In the genomic region with DNA sequence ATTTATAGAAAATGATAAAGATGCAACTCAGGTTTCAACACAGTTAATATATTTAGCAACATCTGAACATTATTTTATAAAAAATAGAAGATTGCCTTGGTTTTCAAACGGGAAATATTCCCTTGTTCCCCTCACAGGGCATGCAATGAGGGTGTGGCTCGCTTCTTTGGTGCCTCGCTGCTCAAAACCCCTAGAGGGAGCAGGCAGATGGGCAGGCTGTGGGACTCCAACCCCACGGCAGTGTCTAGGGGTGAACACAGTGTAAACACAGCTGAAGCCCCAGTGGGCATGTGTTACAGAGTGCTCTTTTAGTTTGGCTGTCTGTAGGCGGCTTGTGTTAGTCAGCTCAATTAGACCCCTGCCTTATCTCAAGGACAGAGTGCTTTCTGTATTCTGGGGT, we compare ENCODE assay signal across 20 cellular contexts.
A peak's percentile ranks its signal among the peaks of the same experiment; 100 is the strongest.
DNase-seq lines count a peak whose midpoint lies in the region; ATAC-seq and TF ChIP-seq lines count a peak whose summit lies in the region.
"Had no signal": no experiment of that assay in that cellular context is flagged by ENCODE, and none has a peak within 500 bp of the region (broad histone marks: within the 10 kb centered on the region; RNA-seq: fewer than 3 reads in every experiment).

No MANE protein-coding gene starts in this region.

- H3K4me3 ChIP-seq in HCT116 (replicated peaks in 1 of 2; ENCODE audit: low read depth in 1 of 2, low read length in 2 of 2) = no peak overlapping the region
- H3K4me3 ChIP-seq in ascending aorta = no peak overlapping the region
- H3K4me3 ChIP-seq: spleen, upper lobe of left lung had no signal

- H3K4me1 ChIP-seq in HCT116 (ENCODE audit: control insufficient read depth in 1 of 2, insufficient read depth in 2 of 2, low read length in 2 of 2) = 0 out of 4 replicates have a peak, but pooled peaks cover 0 to 3% of the 10 kb centered on the region in 2 experiments
- no peaks in the 10 kb centered on the region for H3K4me1 ChIP-seq in ascending aorta
- H3K4me1 ChIP-seq: spleen, upper lobe of left lung had no signal

- no peaks in the 10 kb centered on the region for H4K20me1 ChIP-seq in HCT116 (ENCODE audit: insufficient read depth)

- DNase-seq in NCI-H2171 treated with DMSO at 0.1 percent for 48 hours (lab: John Stamatoyannopoulos, UW) = peak; percentile 6
- no peak for DNase-seq in NCI-H2171 (lab: John Stamatoyannopoulos, UW)
- peak; percentile 12 for DNase-seq in HCT116 (ENCODE audit: low read depth, low spot score)
- peak; percentile 51 to 65 for DNase-seq in SHP77 (lab: John Stamatoyannopoulos, UW)
- peak; percentile 67 for DNase-seq in islet precursor cell
- DNase-seq in DMS153 (lab: John Stamatoyannopoulos, UW) = no peak
- DNase-seq in ascending aorta (ENCODE audit: low spot score in 2 of 2) = no peak
- no peak for DNase-seq in stimulated activated CD8-positive, alpha-beta memory T cell treated with anti-CD3 and anti-CD28 coated beads, Interleukin-4, amount 100 ng/mL, for 48 hours
- DNase-seq: activated CD4-positive, alpha-beta T cell treated with anti-CD3 and anti-CD28 coated beads for 48 hours; activated T-cell treated with anti-CD3 and anti-CD28 coated beads for 4 hours; CD4-positive, alpha-beta T cell; HCEC 1CT; NCI-H1105; NCI-H524 treated with DMSO at 0.1 percent for 48 hours; spleen; stimulated activated naive CD4-positive, alpha-beta T cell treated with Interleukin-2 at 50 U/mL for 16 hours; T-helper 9 cell; upper lobe of left lung had no signal

- no peaks in the 10 kb centered on the region for H3K79me2 ChIP-seq in HCT116 (ENCODE audit: insufficient read depth, low read length)

- H3K9ac ChIP-seq in HCT116 (ENCODE audit: low read length) = no peak overlapping the region

- TF ChIP-seq CTCF in HCT116 (IDR thresholded peaks at IDR 0.05 in 2 of 3, conservative IDR thresholded peaks at IDR 0.05 in 1 of 3; ENCODE audit: borderline replicate concordance in 1 of 3, insufficient read depth in 1 of 3, low read depth in 2 of 3, low read length in 2 of 3) (peak in 2 of 3 experiments; percentile 57 to 62; a peak in 4 of 6 replicates), ascending aorta (IDR thresholded peaks at IDR 0.05) (no peak)

- TF ChIP-seq RAD21 in HCT116 (IDR thresholded peaks at IDR 0.05; ENCODE audit: low read depth) = no peak

- CTCF ChIA-PET in HCT116 (lab: Charles Lee) = no interaction called here

- TF ChIP-seq POLR2A in HCT116 (IDR thresholded peaks at IDR 0.05; ENCODE audit: borderline replicate concordance, extremely low read depth, insufficient read depth, insufficient read length) = no peak

- BruUV-seq in HCT116 (replicated peaks; lab: Mats Ljungman, UMichigan) = no TSS peak

- H3K9me2 ChIP-seq in HCT116 (ENCODE audit: insufficient read depth) = no peaks in the 10 kb centered on the region

- H3K27me3 ChIP-seq in HCT116 (ENCODE audit: insufficient read depth, low read length) (no peaks in the 10 kb centered on the region), ascending aorta (no peaks in the 10 kb centered on the region)
- H3K27me3 ChIP-seq: spleen, upper lobe of left lung had no signal

- no peak overlapping the region for H3K27ac ChIP-seq in HCT116 (ENCODE audit: low read depth, low read length)
- H3K27ac ChIP-seq in ascending aorta = no peak overlapping the region
- H3K27ac ChIP-seq: spleen, upper lobe of left lung had no signal

- H2AFZ ChIP-seq in HCT116 (ENCODE audit: low read depth, low read length, poor library complexity, severe bottlenecking) = peak overlapping the region; percentile 43

- H3K4me2 ChIP-seq in HCT116 (ENCODE audit: low read length) = peak overlapping the region; percentile 12; the same call in 1 of the 2 replicates

- RAD21 ChIA-PET in HCT116 (lab: Charles Lee; ENCODE audit: low non-redundant PET in 1 of 2, low total read pairs in 2 of 2, uncharacterized antibody in 2 of 2, unreplicated experiment in 2 of 2) = no interaction called here

- intact Hi-C loops in HCT116 (cut with micrococcal nuclease) (no loop called here), ascending aorta (cut with DNase I) (no loop called here)

- H3K36me3 ChIP-seq in HCT116 (ENCODE audit: control insufficient read depth in 1 of 2, insufficient read depth in 2 of 2, low read length in 2 of 2) (no peaks in the 10 kb centered on the region), ascending aorta (no peaks in the 10 kb centered on the region)
- H3K36me3 ChIP-seq: spleen, upper lobe of left lung had no signal

- H3K9me3 ChIP-seq in HCT116 (ENCODE audit: control insufficient read depth in 1 of 2, insufficient read depth in 1 of 2, low read depth in 1 of 2, low read length in 2 of 2) (no peaks in the 10 kb centered on the region), ascending aorta (no peaks in the 10 kb centered on the region)

- peak; percentile 100 for ATAC-seq in HCT116
- ATAC-seq: left lobe of liver, Right ventricle myocardium inferior had no signal

- POLR2A ChIA-PET in HCT116 (lab: Charles Lee) = no interaction called here

TF ChIP-seq in HCT116, 20 proteins besides CTCF, POLR2A, EP300 and RAD21:
- TF ChIP-seq MAX (IDR thresholded peaks at IDR 0.05) (no peak), ZBTB33 (IDR thresholded peaks at IDR 0.05; ENCODE audit: extremely low read depth, insufficient replicate concordance, low read length) (no peak), POLR2AphosphoS5 (IDR thresholded peaks at IDR 0.05; ENCODE audit: low read depth, low read length) (no peak), EGR1 (IDR thresholded peaks at IDR 0.05; ENCODE audit: low read depth) (no peak)

Comparison
In these comparisons a context has a peak if more than half of its experiments do, and no peak if none do; other contexts are left out.
1. DNase-seq: peak in NCI-H2171 treated with DMSO at 0.1 percent for 48 hours (single experiment), HCT116 (single experiment), SHP77 (2 of 2) and islet precursor cell (single experiment); none in NCI-H2171 (single experiment), DMS153 (single experiment), ascending aorta (0 of 2) and stimulated activated CD8-positive, alpha-beta memory T cell treated with anti-CD3 and anti-CD28 coated beads, Interleukin-4, amount 100 ng/mL, for 48 hours (single experiment).
2. CTCF ChIP-seq: peak in HCT116 (2 of 3); none in ascending aorta (0 of 3).